2 cellular contexts compared by ENCODE assay signal in genomic region chr11:68179847-68180246, GRCh38.
TF ChIP-seq lines count a peak whose summit lies in the region.

No MANE protein-coding gene starts in this region.

TF ChIP-seq in IMR-90, 13 proteins besides CTCF, POLR2A, EP300 and RAD21:
- TF ChIP-seq MAFK (IDR thresholded peaks at IDR 0.05; ENCODE audit: low read depth, low read length) (peak; percentile 93), NFE2L2 (IDR thresholded peaks at IDR 0.05; ENCODE audit: low read depth, low read length) (no peak)

TF ChIP-seq in K562, 482 proteins besides CTCF, POLR2A, EP300 and RAD21:
- TF ChIP-seq MAFF (IDR thresholded peaks at IDR 0.05; ENCODE audit: low read length) (peak; percentile 88), ZNF316 (IDR thresholded peaks at IDR 0.05) (peak; percentile 94), HNRNPL (IDR thresholded peaks at IDR 0.05; ENCODE audit: low read depth, low read length) (no peak), MAFK (IDR thresholded peaks at IDR 0.05; ENCODE audit: low read length) (peak; percentile 84), C11orf30 (IDR thresholded peaks at IDR 0.05; ENCODE audit: low read depth) (peak; percentile 88), MAFG (tag; conservative IDR thresholded peaks at IDR 0.05) (peak; percentile 80), FOXA3 (CRISPR knock-in tag; conservative IDR thresholded peaks at IDR 0.05 in 1 of 2, IDR thresholded peaks at IDR 0.05 in 1 of 2) (no peak), DIDO1 (tag; IDR thresholded peaks at IDR 0.05; ENCODE audit: low read depth) (no peak)
TF ChIP-seq in K562: peak in this region for 5.
